Comparison of ENCODE assay signal across 10 cellular contexts in genomic region chr3:14453368-14453710, GRCh38. TPM values are rescaled to one million over a fixed set of nuclear protein-coding genes. Genes with fewer than 3 reads are reported as not detected.
DNase-seq lines count a peak whose midpoint lies in the region; ATAC-seq, FAIRE-seq and TF ChIP-seq lines count a peak whose summit lies in the region.
"Had no signal": no experiment of that assay in that cellular context is flagged by ENCODE, and none has a peak within 500 bp of the region (broad histone marks: within the 10 kb centered on the region; RNA-seq: fewer than 3 reads in every experiment).

No MANE protein-coding gene starts in this region.

- peaks cover 5% of the 10 kb centered on the region for H4K20me1 ChIP-seq in astrocyte (ENCODE audit: insufficient read depth, low read length)

- no peak for TF ChIP-seq CTCF in astrocyte (IDR thresholded peaks at IDR 0.05; ENCODE audit: insufficient read depth, low read depth, low read length)

- DNase-seq in astrocyte (ENCODE audit: low read depth): no peak
- DNase-seq in memory B cell (ENCODE audit: low spot score in 2 of 2): no peak
- DNase-seq in stimulated activated effector memory CD8-positive, alpha-beta T cell treated with anti-CD3 and anti-CD28 coated beads, Interleukin-12 subunit alpha, Interleukin-12 subunit beta, amount 100 ng/mL, for 72 hours (ENCODE audit: low spot score in 2 of 2): no peak
- DNase-seq in effector CD8-positive, alpha-beta T cell (lab: John Stamatoyannopoulos, UW): no peak
- no peak for DNase-seq in NOMO-1 treated with dmso at 0.1 percent for 144 hours (lab: John Stamatoyannopoulos, UW; ENCODE audit: unreplicated experiment)
- no peak for DNase-seq in NCI-H345 treated with DMSO at 0.1 percent for 48 hours (lab: John Stamatoyannopoulos, UW; ENCODE audit: unreplicated experiment)
- DNase-seq: activated CD4-positive, alpha-beta T cell treated with anti-CD3 and anti-CD28 coated beads for 36 hours; upper lobe of right lung had no signal

- ATAC-seq in memory B cell (ENCODE audit: low read depth): no peak
- ATAC-seq in stimulated activated effector memory CD8-positive, alpha-beta T cell treated with anti-CD3 and anti-CD28 coated beads, Interleukin-12 subunit alpha, Interleukin-12 subunit beta, amount 100 ng/mL, for 72 hours: no peak
- no peak for ATAC-seq in HG03095 (IDR thresholded peaks at IDR 0.05; ENCODE audit: unreplicated experiment)
- ATAC-seq: activated CD4-positive, alpha-beta T cell treated with anti-CD3 and anti-CD28 coated beads for 36 hours had no signal

- no peak overlapping the region for H3K4me3 ChIP-seq in astrocyte (ENCODE audit: insufficient read depth, low read depth, low read length)
- H3K4me3 ChIP-seq: upper lobe of right lung had no signal

- H2AFZ ChIP-seq in astrocyte (ENCODE audit: low read depth, low read length): no peak overlapping the region

- peaks cover 7 to 13% (median 9%) of the 10 kb centered on the region in 3 donors for H3K4me1 Mint-ChIP-seq in IgD-negative memory B cell
- peaks cover 34% of the 10 kb centered on the region for H3K4me1 Mint-ChIP-seq in astrocyte (ENCODE audit: low read depth, unreplicated experiment)
- peaks cover 18% of the 10 kb centered on the region for H3K4me1 Mint-ChIP-seq in memory B cell
- H3K4me1 Mint-ChIP-seq in stimulated activated effector memory CD8-positive, alpha-beta T cell treated with anti-CD3 and anti-CD28 coated beads, Interleukin-12 subunit alpha, Interleukin-12 subunit beta, amount 100 ng/mL, for 72 hours: peaks cover 7% of the 10 kb centered on the region

- no peaks in the 10 kb centered on the region for H3K27me3 ChIP-seq in astrocyte (ENCODE audit: insufficient read depth, low read length)
- H3K27me3 ChIP-seq: upper lobe of right lung had no signal

- no peaks in the 10 kb centered on the region for H3K79me2 ChIP-seq in astrocyte (ENCODE audit: insufficient read depth, low read length)

- H3K9me3 ChIP-seq in astrocyte (ENCODE audit: insufficient read depth, low read depth, low read length): no peaks in the 10 kb centered on the region
- H3K9me3 ChIP-seq: upper lobe of right lung had no signal

- H3K9me3 Mint-ChIP-seq in IgD-negative memory B cell (no peaks in the 10 kb centered on the region), astrocyte (ENCODE audit: unreplicated experiment) (peaks cover under 1% of the 10 kb centered on the region), memory B cell (no peaks in the 10 kb centered on the region)
- H3K9me3 Mint-ChIP-seq in stimulated activated effector memory CD8-positive, alpha-beta T cell treated with anti-CD3 and anti-CD28 coated beads, Interleukin-12 subunit alpha, Interleukin-12 subunit beta, amount 100 ng/mL, for 72 hours: no peaks in the 10 kb centered on the region

- peaks cover 37% of the 10 kb centered on the region for H3K4me1 ChIP-seq in astrocyte (ENCODE audit: insufficient read depth, low read length)

- peak overlapping the region; percentile 33 to 95 (median 51) for H3K27ac Mint-ChIP-seq in IgD-negative memory B cell
- peak overlapping the region; percentile 69 for H3K27ac Mint-ChIP-seq in astrocyte (ENCODE audit: unreplicated experiment)
- peak overlapping the region; percentile 93 for H3K27ac Mint-ChIP-seq in memory B cell
- peak overlapping the region; percentile 75 for H3K27ac Mint-ChIP-seq in stimulated activated effector memory CD8-positive, alpha-beta T cell treated with anti-CD3 and anti-CD28 coated beads, Interleukin-12 subunit alpha, Interleukin-12 subunit beta, amount 100 ng/mL, for 72 hours
- H3K27ac Mint-ChIP-seq: activated CD4-positive, alpha-beta T cell treated with anti-CD3 and anti-CD28 coated beads for 36 hours had no signal

- H3K36me3 Mint-ChIP-seq in IgD-negative memory B cell (peaks cover 14% of the 10 kb centered on the region), astrocyte (ENCODE audit: low read depth, unreplicated experiment) (peaks cover 10% of the 10 kb centered on the region), memory B cell (peaks cover 24% of the 10 kb centered on the region)
- H3K36me3 Mint-ChIP-seq in stimulated activated effector memory CD8-positive, alpha-beta T cell treated with anti-CD3 and anti-CD28 coated beads, Interleukin-12 subunit alpha, Interleukin-12 subunit beta, amount 100 ng/mL, for 72 hours: peaks cover 89% of the 10 kb centered on the region

- FAIRE-seq in astrocyte (lab: Jason Lieb, UNC): no peak

- H3K4me3 Mint-ChIP-seq in IgD-negative memory B cell: peak overlapping the region in 1 of 4 donors; percentile 92
- H3K4me3 Mint-ChIP-seq in astrocyte (ENCODE audit: unreplicated experiment): no peak overlapping the region
- peak overlapping the region; percentile 54 for H3K4me3 Mint-ChIP-seq in memory B cell
- no peak overlapping the region for H3K4me3 Mint-ChIP-seq in stimulated activated effector memory CD8-positive, alpha-beta T cell treated with anti-CD3 and anti-CD28 coated beads, Interleukin-12 subunit alpha, Interleukin-12 subunit beta, amount 100 ng/mL, for 72 hours
- H3K4me3 Mint-ChIP-seq: activated CD4-positive, alpha-beta T cell treated with anti-CD3 and anti-CD28 coated beads for 36 hours had no signal

- H3K36me3 ChIP-seq in astrocyte (ENCODE audit: insufficient read depth, low read length): peaks cover 6% of the 10 kb centered on the region

- peak overlapping the region; percentile 84 for H3K9ac ChIP-seq in astrocyte (ENCODE audit: low read length)

- H3K27me3 Mint-ChIP-seq in IgD-negative memory B cell (no peaks in the 10 kb centered on the region), astrocyte (ENCODE audit: low read depth, unreplicated experiment) (no peaks in the 10 kb centered on the region), memory B cell (no peaks in the 10 kb centered on the region)
- H3K27me3 Mint-ChIP-seq: activated CD4-positive, alpha-beta T cell treated with anti-CD3 and anti-CD28 coated beads for 36 hours had no signal

- peak overlapping the region; percentile 97 for H3K27ac ChIP-seq in astrocyte (ENCODE audit: low read depth, low read length)

- H3K4me2 ChIP-seq in astrocyte (ENCODE audit: low read length): peak overlapping the region; percentile 82

RNA-seq across cellular contexts. Expression of gene SLC6A6, which starts 50.9 kb away (rescaled TPM):
- polyA plus RNA-seq in IgD-negative memory B cell: 7.6 TPM
- 18.6 and 24.2 TPM in 2 replicates for total RNA-seq in astrocyte
